1 cellular context compared by ENCODE assay signal in the genomic region with DNA sequence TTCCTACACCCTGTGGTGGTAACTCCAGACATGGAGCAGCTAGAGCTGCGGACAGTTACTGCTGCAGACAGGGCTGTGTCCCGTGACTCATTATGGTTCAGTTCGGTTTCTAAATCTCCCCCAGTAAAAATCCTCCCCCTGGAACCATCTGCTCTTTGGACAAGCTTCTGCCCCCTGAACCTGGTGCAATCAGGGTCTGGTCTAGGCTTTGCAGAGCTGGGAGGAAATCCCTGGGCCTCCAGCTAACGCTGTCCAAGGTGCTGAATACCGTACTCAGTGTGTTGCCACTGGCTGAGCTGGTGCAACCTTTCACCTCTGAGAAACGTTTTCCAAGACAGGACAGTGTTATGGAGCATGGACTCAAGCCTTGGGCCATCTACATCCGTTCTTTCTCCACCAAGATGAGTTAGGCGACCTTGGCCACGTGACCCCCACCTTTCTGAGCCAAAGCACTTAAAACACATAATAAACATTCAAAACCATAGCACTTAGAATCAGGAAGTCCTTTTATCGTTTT.
TF ChIP-seq lines count a peak whose summit lies in the region.

No MANE protein-coding gene starts in this region.

TF ChIP-seq in HepG2, 621 proteins besides CTCF, POLR2A, EP300 and RAD21 (continued from another document and continues in another):
- TF ChIP-seq, protein P1, sequence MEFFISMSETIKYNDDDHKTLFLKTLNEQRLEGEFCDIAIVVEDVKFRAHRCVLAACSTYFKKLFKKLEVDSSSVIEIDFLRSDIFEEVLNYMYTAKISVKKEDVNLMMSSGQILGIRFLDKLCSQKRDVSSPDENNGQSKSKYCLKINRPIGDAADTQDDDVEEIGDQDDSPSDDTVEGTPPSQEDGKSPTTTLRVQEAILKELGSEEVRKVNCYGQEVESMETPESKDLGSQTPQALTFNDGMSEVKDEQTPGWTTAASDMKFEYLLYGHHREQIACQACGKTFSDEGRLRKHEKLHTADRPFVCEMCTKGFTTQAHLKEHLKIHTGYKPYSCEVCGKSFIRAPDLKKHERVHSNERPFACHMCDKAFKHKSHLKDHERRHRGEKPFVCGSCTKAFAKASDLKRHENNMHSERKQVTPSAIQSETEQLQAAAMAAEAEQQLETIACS (CRISPR knock-in tag; IDR thresholded peaks at IDR 0.05), result no peak
- TF ChIP-seq CEBPG (CRISPR knock-in tag; IDR thresholded peaks at IDR 0.05) (peak; percentile 69), KLF13 (CRISPR knock-in tag; IDR thresholded peaks at IDR 0.05) (0 out of 2 replicates have a peak, but pooled peaks have one; percentile 34), CBX2 (IDR thresholded peaks at IDR 0.05; ENCODE audit: low read depth, low read length) (no peak), CBX2 (CRISPR knock-in tag; IDR thresholded peaks at IDR 0.05; ENCODE audit: low read depth) (0 out of 2 replicates have a peak, but pooled peaks have one; percentile 35), ZNF737 (CRISPR knock-in tag; IDR thresholded peaks at IDR 0.05; ENCODE audit: borderline replicate concordance) (peak; percentile 92; the same call in 1 of the 2 replicates), ZSCAN9 (CRISPR knock-in tag; IDR thresholded peaks at IDR 0.05; ENCODE audit: borderline replicate concordance) (peak; percentile 99), NR2F2 (IDR thresholded peaks at IDR 0.05; ENCODE audit: borderline replicate concordance, low read depth) (0 out of 2 replicates have a peak, but pooled peaks have one; percentile 32), ZSCAN20 (CRISPR knock-in tag; IDR thresholded peaks at IDR 0.05; ENCODE audit: borderline replicate concordance) (peak; percentile 47), PCBP2 (optimal IDR thresholded peaks at IDR 0.05; ENCODE audit: low read depth, low read length, poor library complexity, severe bottlenecking) (no peak), TBP (CRISPR knock-in tag; IDR thresholded peaks at IDR 0.05) (no peak), JUND (CRISPR knock-in tag; IDR thresholded peaks at IDR 0.05) (peak; percentile 56), ZBTB1 (CRISPR knock-in tag; IDR thresholded peaks at IDR 0.05; ENCODE audit: borderline replicate concordance) (no peak), CBFB (CRISPR knock-in tag; IDR thresholded peaks at IDR 0.05) (no peak), ZNF589 (CRISPR knock-in tag; conservative IDR thresholded peaks at IDR 0.05) (peak; percentile 88), ZNF136 (CRISPR knock-in tag; IDR thresholded peaks at IDR 0.05; ENCODE audit: low read depth) (no peak), IRX3 (CRISPR knock-in tag; IDR thresholded peaks at IDR 0.05; ENCODE audit: borderline replicate concordance, low read depth) (peak; percentile 77; the same call in 1 of the 2 replicates), NONO (IDR thresholded peaks at IDR 0.05) (no peak), NONO (CRISPR knock-in tag; conservative IDR thresholded peaks at IDR 0.05) (no peak), ZNF317 (CRISPR knock-in tag; IDR thresholded peaks at IDR 0.05) (peak; percentile 85), RAD51 (IDR thresholded peaks at IDR 0.05; ENCODE audit: borderline replicate concordance) (no peak), PAX8 (CRISPR knock-in tag; IDR thresholded peaks at IDR 0.05; ENCODE audit: borderline replicate concordance) (peak; percentile 39; the same call in 1 of the 2 replicates)
- TF ChIP-seq, protein P2, sequence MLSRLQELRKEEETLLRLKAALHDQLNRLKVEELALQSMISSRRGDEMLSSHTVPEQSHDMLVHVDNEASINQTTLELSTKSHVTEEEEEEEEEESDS (CRISPR knock-in tag; IDR thresholded peaks at IDR 0.05; ENCODE audit: borderline replicate concordance), result peak; percentile 86
- TF ChIP-seq, protein P3, sequence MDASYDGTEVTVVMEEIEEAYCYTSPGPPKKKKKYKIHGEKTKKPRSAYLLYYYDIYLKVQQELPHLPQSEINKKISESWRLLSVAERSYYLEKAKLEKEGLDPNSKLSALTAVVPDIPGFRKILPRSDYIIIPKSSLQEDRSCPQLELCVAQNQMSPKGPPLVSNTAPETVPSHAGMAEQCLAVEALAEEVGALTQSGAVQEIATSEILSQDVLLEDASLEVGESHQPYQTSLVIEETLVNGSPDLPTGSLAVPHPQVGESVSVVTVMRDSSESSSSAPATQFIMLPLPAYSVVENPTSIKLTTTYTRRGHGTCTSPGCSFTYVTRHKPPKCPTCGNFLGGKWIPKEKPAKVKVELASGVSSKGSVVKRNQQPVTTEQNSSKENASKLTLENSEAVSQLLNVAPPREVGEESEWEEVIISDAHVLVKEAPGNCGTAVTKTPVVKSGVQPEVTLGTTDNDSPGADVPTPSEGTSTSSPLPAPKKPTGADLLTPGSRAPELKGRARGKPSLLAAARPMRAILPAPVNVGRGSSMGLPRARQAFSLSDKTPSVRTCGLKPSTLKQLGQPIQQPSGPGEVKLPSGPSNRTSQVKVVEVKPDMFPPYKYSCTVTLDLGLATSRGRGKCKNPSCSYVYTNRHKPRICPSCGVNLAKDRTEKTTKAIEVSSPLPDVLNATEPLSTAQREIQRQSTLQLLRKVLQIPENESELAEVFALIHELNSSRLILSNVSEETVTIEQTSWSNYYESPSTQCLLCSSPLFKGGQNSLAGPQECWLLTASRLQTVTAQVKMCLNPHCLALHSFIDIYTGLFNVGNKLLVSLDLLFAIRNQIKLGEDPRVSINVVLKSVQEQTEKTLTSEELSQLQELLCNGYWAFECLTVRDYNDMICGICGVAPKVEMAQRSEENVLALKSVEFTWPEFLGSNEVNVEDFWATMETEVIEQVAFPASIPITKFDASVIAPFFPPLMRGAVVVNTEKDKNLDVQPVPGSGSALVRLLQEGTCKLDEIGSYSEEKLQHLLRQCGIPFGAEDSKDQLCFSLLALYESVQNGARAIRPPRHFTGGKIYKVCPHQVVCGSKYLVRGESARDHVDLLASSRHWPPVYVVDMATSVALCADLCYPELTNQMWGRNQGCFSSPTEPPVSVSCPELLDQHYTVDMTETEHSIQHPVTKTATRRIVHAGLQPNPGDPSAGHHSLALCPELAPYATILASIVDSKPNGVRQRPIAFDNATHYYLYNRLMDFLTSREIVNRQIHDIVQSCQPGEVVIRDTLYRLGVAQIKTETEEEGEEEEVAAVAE (CRISPR knock-in tag; IDR thresholded peaks at IDR 0.05; ENCODE audit: borderline replicate concordance), result peak; percentile 95
- TF ChIP-seq, protein P4, sequence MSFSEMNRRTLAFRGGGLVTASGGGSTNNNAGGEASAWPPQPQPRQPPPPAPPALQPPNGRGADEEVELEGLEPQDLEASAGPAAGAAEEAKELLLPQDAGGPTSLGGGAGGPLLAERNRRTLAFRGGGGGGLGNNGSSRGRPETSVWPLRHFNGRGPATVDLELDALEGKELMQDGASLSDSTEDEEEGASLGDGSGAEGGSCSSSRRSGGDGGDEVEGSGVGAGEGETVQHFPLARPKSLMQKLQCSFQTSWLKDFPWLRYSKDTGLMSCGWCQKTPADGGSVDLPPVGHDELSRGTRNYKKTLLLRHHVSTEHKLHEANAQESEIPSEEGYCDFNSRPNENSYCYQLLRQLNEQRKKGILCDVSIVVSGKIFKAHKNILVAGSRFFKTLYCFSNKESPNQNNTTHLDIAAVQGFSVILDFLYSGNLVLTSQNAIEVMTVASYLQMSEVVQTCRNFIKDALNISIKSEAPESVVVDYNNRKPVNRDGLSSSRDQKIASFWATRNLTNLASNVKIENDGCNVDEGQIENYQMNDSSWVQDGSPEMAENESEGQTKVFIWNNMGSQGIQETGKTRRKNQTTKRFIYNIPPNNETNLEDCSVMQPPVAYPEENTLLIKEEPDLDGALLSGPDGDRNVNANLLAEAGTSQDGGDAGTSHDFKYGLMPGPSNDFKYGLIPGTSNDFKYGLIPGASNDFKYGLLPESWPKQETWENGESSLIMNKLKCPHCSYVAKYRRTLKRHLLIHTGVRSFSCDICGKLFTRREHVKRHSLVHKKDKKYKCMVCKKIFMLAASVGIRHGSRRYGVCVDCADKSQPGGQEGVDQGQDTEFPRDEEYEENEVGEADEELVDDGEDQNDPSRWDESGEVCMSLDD (CRISPR knock-in tag; IDR thresholded peaks at IDR 0.05; ENCODE audit: borderline replicate concordance), result no peak; the same call in 1 of the 2 replicates
- TF ChIP-seq, protein P5, sequence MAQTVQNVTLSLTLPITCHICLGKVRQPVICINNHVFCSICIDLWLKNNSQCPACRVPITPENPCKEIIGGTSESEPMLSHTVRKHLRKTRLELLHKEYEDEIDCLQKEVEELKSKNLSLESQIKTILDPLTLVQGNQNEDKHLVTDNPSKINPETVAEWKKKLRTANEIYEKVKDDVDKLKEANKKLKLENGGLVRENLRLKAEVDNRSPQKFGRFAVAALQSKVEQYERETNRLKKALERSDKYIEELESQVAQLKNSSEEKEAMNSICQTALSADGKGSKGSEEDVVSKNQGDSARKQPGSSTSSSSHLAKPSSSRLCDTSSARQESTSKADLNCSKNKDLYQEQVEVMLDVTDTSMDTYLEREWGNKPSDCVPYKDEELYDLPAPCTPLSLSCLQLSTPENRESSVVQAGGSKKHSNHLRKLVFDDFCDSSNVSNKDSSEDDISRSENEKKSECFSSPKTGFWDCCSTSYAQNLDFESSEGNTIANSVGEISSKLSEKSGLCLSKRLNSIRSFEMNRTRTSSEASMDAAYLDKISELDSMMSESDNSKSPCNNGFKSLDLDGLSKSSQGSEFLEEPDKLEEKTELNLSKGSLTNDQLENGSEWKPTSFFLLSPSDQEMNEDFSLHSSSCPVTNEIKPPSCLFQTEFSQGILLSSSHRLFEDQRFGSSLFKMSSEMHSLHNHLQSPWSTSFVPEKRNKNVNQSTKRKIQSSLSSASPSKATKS (CRISPR knock-in tag; IDR thresholded peaks at IDR 0.05), result no peak
- TF ChIP-seq, protein P6, sequence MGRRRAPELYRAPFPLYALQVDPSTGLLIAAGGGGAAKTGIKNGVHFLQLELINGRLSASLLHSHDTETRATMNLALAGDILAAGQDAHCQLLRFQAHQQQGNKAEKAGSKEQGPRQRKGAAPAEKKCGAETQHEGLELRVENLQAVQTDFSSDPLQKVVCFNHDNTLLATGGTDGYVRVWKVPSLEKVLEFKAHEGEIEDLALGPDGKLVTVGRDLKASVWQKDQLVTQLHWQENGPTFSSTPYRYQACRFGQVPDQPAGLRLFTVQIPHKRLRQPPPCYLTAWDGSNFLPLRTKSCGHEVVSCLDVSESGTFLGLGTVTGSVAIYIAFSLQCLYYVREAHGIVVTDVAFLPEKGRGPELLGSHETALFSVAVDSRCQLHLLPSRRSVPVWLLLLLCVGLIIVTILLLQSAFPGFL (CRISPR knock-in tag; IDR thresholded peaks at IDR 0.05), result no peak
- TF ChIP-seq, protein P7, sequence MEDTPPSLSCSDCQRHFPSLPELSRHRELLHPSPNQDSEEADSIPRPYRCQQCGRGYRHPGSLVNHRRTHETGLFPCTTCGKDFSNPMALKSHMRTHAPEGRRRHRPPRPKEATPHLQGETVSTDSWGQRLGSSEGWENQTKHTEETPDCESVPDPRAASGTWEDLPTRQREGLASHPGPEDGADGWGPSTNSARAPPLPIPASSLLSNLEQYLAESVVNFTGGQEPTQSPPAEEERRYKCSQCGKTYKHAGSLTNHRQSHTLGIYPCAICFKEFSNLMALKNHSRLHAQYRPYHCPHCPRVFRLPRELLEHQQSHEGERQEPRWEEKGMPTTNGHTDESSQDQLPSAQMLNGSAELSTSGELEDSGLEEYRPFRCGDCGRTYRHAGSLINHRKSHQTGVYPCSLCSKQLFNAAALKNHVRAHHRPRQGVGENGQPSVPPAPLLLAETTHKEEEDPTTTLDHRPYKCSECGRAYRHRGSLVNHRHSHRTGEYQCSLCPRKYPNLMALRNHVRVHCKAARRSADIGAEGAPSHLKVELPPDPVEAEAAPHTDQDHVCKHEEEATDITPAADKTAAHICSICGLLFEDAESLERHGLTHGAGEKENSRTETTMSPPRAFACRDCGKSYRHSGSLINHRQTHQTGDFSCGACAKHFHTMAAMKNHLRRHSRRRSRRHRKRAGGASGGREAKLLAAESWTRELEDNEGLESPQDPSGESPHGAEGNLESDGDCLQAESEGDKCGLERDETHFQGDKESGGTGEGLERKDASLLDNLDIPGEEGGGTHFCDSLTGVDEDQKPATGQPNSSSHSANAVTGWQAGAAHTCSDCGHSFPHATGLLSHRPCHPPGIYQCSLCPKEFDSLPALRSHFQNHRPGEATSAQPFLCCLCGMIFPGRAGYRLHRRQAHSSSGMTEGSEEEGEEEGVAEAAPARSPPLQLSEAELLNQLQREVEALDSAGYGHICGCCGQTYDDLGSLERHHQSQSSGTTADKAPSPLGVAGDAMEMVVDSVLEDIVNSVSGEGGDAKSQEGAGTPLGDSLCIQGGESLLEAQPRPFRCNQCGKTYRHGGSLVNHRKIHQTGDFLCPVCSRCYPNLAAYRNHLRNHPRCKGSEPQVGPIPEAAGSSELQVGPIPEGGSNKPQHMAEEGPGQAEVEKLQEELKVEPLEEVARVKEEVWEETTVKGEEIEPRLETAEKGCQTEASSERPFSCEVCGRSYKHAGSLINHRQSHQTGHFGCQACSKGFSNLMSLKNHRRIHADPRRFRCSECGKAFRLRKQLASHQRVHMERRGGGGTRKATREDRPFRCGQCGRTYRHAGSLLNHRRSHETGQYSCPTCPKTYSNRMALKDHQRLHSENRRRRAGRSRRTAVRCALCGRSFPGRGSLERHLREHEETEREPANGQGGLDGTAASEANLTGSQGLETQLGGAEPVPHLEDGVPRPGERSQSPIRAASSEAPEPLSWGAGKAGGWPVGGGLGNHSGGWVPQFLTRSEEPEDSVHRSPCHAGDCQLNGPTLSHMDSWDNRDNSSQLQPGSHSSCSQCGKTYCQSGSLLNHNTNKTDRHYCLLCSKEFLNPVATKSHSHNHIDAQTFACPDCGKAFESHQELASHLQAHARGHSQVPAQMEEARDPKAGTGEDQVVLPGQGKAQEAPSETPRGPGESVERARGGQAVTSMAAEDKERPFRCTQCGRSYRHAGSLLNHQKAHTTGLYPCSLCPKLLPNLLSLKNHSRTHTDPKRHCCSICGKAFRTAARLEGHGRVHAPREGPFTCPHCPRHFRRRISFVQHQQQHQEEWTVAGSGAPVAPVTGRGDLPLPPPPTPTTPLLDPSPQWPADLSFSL (CRISPR knock-in tag; IDR thresholded peaks at IDR 0.05), result peak; percentile 39; the same call in 1 of the 2 replicates
- TF ChIP-seq, protein P8, sequence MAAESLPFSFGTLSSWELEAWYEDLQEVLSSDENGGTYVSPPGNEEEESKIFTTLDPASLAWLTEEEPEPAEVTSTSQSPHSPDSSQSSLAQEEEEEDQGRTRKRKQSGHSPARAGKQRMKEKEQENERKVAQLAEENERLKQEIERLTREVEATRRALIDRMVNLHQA (CRISPR knock-in tag; IDR thresholded peaks at IDR 0.05), result peak; percentile 82; the same call in 1 of the 2 replicates
- TF ChIP-seq, protein P9, sequence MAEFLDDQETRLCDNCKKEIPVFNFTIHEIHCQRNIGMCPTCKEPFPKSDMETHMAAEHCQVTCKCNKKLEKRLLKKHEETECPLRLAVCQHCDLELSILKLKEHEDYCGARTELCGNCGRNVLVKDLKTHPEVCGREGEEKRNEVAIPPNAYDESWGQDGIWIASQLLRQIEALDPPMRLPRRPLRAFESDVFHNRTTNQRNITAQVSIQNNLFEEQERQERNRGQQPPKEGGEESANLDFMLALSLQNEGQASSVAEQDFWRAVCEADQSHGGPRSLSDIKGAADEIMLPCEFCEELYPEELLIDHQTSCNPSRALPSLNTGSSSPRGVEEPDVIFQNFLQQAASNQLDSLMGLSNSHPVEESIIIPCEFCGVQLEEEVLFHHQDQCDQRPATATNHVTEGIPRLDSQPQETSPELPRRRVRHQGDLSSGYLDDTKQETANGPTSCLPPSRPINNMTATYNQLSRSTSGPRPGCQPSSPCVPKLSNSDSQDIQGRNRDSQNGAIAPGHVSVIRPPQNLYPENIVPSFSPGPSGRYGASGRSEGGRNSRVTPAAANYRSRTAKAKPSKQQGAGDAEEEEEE (CRISPR knock-in tag; IDR thresholded peaks at IDR 0.05; ENCODE audit: borderline replicate concordance), result 0 out of 2 replicates have a peak, but pooled peaks have one; percentile 74
- TF ChIP-seq, protein P10, sequence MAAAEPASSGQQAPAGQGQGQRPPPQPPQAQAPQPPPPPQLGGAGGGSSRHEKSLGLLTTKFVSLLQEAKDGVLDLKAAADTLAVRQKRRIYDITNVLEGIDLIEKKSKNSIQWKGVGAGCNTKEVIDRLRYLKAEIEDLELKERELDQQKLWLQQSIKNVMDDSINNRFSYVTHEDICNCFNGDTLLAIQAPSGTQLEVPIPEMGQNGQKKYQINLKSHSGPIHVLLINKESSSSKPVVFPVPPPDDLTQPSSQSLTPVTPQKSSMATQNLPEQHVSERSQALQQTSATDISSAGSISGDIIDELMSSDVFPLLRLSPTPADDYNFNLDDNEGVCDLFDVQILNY (CRISPR knock-in tag; conservative IDR thresholded peaks at IDR 0.05), result peak; percentile 66; the same call in 1 of the 2 replicates
